Comparison of ENCODE assay signal across 1 cellular context in the genomic region with DNA sequence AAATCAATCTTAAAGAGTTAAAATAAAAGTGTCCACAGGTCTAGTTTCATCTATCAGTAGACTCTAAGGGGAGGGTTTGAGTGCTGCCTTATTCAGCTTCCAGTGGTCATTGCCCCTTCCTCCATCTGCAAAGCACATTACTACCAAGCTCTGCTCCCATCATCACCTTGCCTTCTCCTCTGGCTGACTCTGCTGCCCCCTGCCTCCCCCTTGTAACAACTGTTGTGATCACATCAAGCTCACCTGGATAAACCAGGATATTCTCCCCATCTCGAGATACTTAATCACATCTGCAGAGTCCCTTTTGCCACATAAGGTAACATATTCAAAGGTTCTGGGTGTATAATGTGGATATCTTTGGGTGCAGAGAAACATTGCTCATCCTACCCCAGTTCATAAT.
A peak's percentile ranks its signal among the peaks of the same experiment; 100 is the strongest.
TF ChIP-seq lines count a peak whose summit lies in the region.

No MANE protein-coding gene starts in this region.

TF ChIP-seq in GM23338, 12 proteins besides CTCF, POLR2A, EP300 and RAD21:
- TF ChIP-seq, protein P1, sequence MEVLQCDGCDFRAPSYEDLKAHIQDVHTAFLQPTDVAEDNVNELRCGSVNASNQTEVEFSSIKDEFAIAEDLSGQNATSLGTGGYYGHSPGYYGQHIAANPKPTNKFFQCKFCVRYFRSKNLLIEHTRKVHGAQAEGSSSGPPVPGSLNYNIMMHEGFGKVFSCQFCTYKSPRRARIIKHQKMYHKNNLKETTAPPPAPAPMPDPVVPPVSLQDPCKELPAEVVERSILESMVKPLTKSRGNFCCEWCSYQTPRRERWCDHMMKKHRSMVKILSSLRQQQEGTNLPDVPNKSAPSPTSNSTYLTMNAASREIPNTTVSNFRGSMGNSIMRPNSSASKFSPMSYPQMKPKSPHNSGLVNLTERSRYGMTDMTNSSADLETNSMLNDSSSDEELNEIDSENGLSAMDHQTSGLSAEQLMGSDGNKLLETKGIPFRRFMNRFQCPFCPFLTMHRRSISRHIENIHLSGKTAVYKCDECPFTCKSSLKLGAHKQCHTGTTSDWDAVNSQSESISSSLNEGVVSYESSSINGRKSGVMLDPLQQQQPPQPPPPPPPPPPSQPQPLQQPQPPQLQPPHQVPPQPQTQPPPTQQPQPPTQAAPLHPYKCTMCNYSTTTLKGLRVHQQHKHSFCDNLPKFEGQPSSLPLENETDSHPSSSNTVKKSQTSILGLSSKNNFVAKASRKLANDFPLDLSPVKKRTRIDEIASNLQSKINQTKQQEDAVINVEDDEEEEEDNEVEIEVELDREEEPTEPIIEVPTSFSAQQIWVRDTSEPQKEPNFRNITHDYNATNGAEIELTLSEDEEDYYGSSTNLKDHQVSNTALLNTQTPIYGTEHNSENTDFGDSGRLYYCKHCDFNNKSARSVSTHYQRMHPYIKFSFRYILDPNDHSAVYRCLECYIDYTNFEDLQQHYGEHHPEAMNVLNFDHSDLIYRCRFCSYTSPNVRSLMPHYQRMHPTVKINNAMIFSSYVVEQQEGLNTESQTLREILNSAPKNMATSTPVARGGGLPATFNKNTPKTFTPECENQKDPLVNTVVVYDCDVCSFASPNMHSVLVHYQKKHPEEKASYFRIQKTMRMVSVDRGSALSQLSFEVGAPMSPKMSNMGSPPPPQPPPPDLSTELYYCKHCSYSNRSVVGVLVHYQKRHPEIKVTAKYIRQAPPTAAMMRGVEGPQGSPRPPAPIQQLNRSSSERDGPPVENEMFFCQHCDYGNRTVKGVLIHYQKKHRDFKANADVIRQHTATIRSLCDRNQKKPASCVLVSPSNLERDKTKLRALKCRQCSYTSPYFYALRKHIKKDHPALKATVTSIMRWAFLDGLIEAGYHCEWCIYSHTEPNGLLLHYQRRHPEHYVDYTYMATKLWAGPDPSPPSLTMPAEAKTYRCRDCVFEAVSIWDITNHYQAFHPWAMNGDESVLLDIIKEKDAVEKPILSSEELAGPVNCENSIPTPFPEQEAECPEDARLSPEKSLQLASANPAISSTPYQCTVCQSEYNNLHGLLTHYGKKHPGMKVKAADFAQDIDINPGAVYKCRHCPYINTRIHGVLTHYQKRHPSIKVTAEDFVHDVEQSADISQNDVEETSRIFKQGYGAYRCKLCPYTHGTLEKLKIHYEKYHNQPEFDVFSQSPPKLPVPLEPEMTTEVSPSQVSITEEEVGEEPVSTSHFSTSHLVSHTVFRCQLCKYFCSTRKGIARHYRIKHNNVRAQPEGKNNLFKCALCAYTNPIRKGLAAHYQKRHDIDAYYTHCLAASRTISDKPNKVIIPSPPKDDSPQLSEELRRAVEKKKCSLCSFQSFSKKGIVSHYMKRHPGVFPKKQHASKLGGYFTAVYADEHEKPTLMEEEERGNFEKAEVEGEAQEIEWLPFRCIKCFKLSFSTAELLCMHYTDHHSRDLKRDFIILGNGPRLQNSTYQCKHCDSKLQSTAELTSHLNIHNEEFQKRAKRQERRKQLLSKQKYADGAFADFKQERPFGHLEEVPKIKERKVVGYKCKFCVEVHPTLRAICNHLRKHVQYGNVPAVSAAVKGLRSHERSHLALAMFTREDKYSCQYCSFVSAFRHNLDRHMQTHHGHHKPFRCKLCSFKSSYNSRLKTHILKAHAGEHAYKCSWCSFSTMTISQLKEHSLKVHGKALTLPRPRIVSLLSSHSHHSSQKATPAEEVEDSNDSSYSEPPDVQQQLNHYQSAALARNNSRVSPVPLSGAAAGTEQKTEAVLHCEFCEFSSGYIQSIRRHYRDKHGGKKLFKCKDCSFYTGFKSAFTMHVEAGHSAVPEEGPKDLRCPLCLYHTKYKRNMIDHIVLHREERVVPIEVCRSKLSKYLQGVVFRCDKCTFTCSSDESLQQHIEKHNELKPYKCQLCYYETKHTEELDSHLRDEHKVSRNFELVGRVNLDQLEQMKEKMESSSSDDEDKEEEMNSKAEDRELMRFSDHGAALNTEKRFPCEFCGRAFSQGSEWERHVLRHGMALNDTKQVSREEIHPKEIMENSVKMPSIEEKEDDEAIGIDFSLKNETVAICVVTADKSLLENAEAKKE (CRISPR knock-in tag; IDR thresholded peaks at IDR 0.05) = peak; percentile 78
- no peak for TF ChIP-seq ZNF114 (CRISPR knock-in tag; IDR thresholded peaks at IDR 0.05)
TF ChIP-seq in GM23338: peak in this region for 1.
